11 cellular contexts compared by ENCODE assay signal in genomic region chr15:55907797-55908196, GRCh38.
DNase-seq lines count a peak whose midpoint lies in the region; ATAC-seq, FAIRE-seq and TF ChIP-seq lines count a peak whose summit lies in the region.
"Had no signal": no experiment of that assay in that cellular context is flagged by ENCODE, and none has a peak within 500 bp of the region (broad histone marks: within the 10 kb centered on the region; RNA-seq: fewer than 3 reads in every experiment).

No MANE protein-coding gene starts in this region.

- ATAC-seq in GM18505 (IDR thresholded peaks at IDR 0.05; ENCODE audit: unreplicated experiment): no peak
- ATAC-seq in HG02970 (IDR thresholded peaks at IDR 0.05; ENCODE audit: low FRiP score, unreplicated experiment): no peak
- ATAC-seq: upper lobe of right lung had no signal

- FAIRE-seq in kidney (lab: Jason Lieb, UNC): no peak

- H3K27ac ChIP-seq in kidney (ENCODE audit: low read depth in 2 of 2, low read length in 2 of 2): no peak overlapping the region
- H3K27ac ChIP-seq: neutrophil, upper lobe of right lung had no signal

- TF ChIP-seq CTCF in kidney (IDR thresholded peaks at IDR 0.05; ENCODE audit: borderline replicate concordance, extremely low read depth, insufficient read depth): no peak

- H3K9me3 ChIP-seq in kidney (ENCODE audit: control insufficient read depth in 1 of 2, low read length in 2 of 2): no peaks in the 10 kb centered on the region
- H3K9me3 ChIP-seq: neutrophil, upper lobe of right lung had no signal

- DNase-seq in A172 (ENCODE audit: low spot score): peak; percentile 96
- peak; percentile 66 for DNase-seq in HPDE6-E6E7 (ENCODE audit: extremely low spot score)
- DNase-seq in amniotic stem cell (lab: John Stamatoyannopoulos, UW): peak; percentile 95
- peak; percentile 99 for DNase-seq in iris pigment epithelial cell (ENCODE audit: low read depth)
- no peak for DNase-seq in DMS114 treated with DMSO at 0.1 percent for 48 hours (lab: John Stamatoyannopoulos, UW; ENCODE audit: unreplicated experiment)
- DNase-seq in kidney: no peak
- DNase-seq: NCI-H510A, upper lobe of right lung had no signal

- no peak for TF ChIP-seq POLR2A in GM18505 (IDR thresholded peaks at IDR 0.05; ENCODE audit: borderline replicate concordance, extremely low read depth, insufficient read depth, insufficient read length)

- H3K36me3 ChIP-seq in kidney (ENCODE audit: control insufficient read depth in 1 of 2, insufficient read depth in 2 of 2, low read length in 2 of 2): no peaks in the 10 kb centered on the region
- H3K36me3 ChIP-seq: neutrophil, upper lobe of right lung had no signal

- H3K9ac ChIP-seq in kidney (ENCODE audit: low read length in 2 of 2): no peak overlapping the region

- no peaks in the 10 kb centered on the region for H3K4me1 ChIP-seq in kidney (ENCODE audit: control insufficient read depth in 1 of 2, insufficient read depth in 1 of 2, low read depth in 1 of 2, low read length in 2 of 2)
- H3K4me1 ChIP-seq: upper lobe of right lung had no signal

- intact Hi-C loops in kidney (cut with DNase I): no loop called here

- H3K4me3 ChIP-seq in kidney (ENCODE audit: low read length in 2 of 2): no peak overlapping the region
- H3K4me3 ChIP-seq: upper lobe of right lung had no signal

Comparison
In these comparisons a context has a peak if more than half of its experiments do, and no peak if none do; other contexts are left out.
1. DNase-seq: peak in A172 (single experiment), HPDE6-E6E7 (single experiment), amniotic stem cell (single experiment) and iris pigment epithelial cell (single experiment); none in DMS114 treated with DMSO at 0.1 percent for 48 hours (single experiment) and kidney (single experiment).